8 cellular contexts compared by ENCODE assay signal in genomic region chr2:98314251-98314650, GRCh38. TPM values are rescaled to one million over a fixed set of nuclear protein-coding genes. Genes with fewer than 3 reads are reported as not detected.
"Had no signal": no experiment of that assay in that cellular context is flagged by ENCODE, and none has a peak within 500 bp of the region (broad histone marks: within the 10 kb centered on the region; RNA-seq: fewer than 3 reads in every experiment).

No MANE protein-coding gene starts in this region.

- H3K4me3 ChIP-seq: HAP-1, K562 had no signal

- H3K36me3 ChIP-seq: HAP-1 had no signal

- H3K4me1 ChIP-seq: HAP-1 had no signal

- DNase-seq: GOT3, H7, HFFc6, IMR-90 had no signal

RNA-seq across cellular contexts. Expression of gene CNGA3, which starts 32.0 kb away (rescaled TPM):
- total RNA-seq: H4, HT-29, K562 had no signal
